In the genomic region with DNA sequence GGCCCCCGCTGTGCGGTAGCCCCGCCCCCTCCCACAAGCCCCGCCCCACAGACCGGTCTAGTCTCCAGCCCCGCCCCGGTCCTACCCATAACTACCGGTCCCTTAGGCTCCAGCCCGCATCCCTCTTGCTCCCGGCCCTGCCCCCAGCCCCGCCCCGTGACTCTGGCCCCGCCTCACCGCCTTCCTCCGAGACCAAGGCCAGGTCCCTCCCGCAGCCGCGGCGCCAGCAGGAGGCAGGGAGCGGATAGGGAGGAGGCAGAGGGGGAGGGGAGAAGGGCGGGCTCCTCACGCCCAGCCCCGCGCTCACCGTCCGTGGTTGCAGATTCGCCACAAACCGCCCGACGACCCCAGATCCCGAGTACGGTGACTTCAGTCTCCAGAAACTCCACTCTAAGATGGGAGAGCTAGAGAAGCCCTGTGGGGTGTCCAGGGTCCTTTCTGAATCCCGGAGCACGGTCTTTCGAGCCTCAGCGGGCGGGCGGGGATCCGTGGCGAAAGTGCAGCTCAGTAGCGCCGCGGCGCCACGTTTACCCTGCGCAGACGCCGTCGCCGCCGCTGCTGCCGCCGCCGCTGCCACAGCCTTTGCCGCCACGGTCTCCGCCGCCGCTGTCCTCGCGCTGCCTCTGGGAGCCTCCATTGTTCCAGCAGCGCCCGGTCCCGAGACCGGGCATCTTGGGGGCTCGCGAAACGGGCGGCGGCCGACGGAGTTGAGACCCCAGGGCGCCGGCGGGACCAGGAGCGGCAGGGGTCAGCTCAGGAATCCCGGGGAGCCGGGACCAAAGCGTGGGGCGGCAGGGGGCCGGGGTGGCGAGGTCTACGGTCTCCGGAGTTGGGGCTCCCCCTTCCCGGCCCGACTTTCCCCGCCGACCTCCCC, we compare ENCODE assay signal across 8 cellular contexts. TPM values are rescaled to one million over a fixed set of nuclear protein-coding genes. Genes with fewer than 3 reads are reported as not detected.
DNase-seq lines count a peak whose midpoint lies in the region; ATAC-seq, FAIRE-seq and TF ChIP-seq lines count a peak whose summit lies in the region.

BRPF1 (plus strand) TSS at position 530 of the 874 bp plus-strand sequence. CDS start 2,406 bp downstream, outside the sequence.

- H3K27me3 ChIP-seq in adrenal gland, result no peaks in the 10 kb centered on the region
- no peaks in the 10 kb centered on the region for H3K27me3 ChIP-seq in heart right ventricle
- no peaks in the 10 kb centered on the region for H3K27me3 ChIP-seq in upper lobe of right lung

- H3K9me3 ChIP-seq in adrenal gland (replicated peaks in 1 of 3), result no peaks in the 10 kb centered on the region
- H3K9me3 ChIP-seq in heart right ventricle, result no peaks in the 10 kb centered on the region
- no peaks in the 10 kb centered on the region for H3K9me3 ChIP-seq in upper lobe of right lung

- intact Hi-C loops in adrenal gland (cut with DNase I), result no loop called here
- intact Hi-C loops in heart right ventricle (cut with DNase I), result loop anchor here in 3 of 10 donors (1.0 to 5.0 kb wide), 6 partner anchors 17 to 229 kb away; partner anchors contain the start of genes ARPC4 (in 2 of the 3), OGG1 (in 2 of the 3), TADA3 (in 2 of the 3) and MTMR14 (in 1 of the 3)
- intact Hi-C loops in posterior vena cava (cut with DNase I), result loop anchor here in 1 of 2 donors (2.0 kb wide), 1 partner anchor 15 kb away; no protein-coding TSS in a partner anchor
- intact Hi-C loops in upper lobe of right lung (cut with DNase I), result no loop called here

- peak within 1 kb of the TSS; percentile 58 to 99 (median 98) for H3K27ac ChIP-seq in adrenal gland
- H3K27ac ChIP-seq in heart right ventricle, result peak within 1 kb of the TSS; percentile 93 to 100 (median 99)
- peak within 1 kb of the TSS; percentile 99 for H3K27ac ChIP-seq in upper lobe of right lung

- WGBS in adrenal gland, 4 donors, result 0 to 1% (median 1%) methylated on average over 12 to 88 of the region's 88 CpGs
- 1% methylated on average over 88 of the region's 88 CpGs for WGBS in heart right ventricle, 2 donors

- TF ChIP-seq CTCF in adrenal gland (IDR thresholded peaks at IDR 0.05) (peak in 3 of 6 experiments; percentile 15 to 22 (median 19)), heart right ventricle (IDR thresholded peaks at IDR 0.05) (peak in 3 of 9 donors; percentile 6 to 31 (median 24)), upper lobe of right lung (IDR thresholded peaks at IDR 0.05) (no peak)

- peak; percentile 85; the same call in 1 of the 2 replicates for TF ChIP-seq POLR2A in GM12892 (IDR thresholded peaks at IDR 0.05; ENCODE audit: low read depth, low read length)
- TF ChIP-seq POLR2A in adrenal gland (IDR thresholded peaks at IDR 0.05), result peak; percentile 55 to 58

- peak; percentile 79 for FAIRE-seq in GM12892 (lab: Jason Lieb, UNC)

- ATAC-seq in HG02852 (IDR thresholded peaks at IDR 0.05; ENCODE audit: unreplicated experiment), result peak; percentile 95
- ATAC-seq in heart right ventricle, result peak; percentile 97 to 99 (median 99)
- peak; percentile 98 for ATAC-seq in upper lobe of right lung

- peaks cover 12 to 25% of the 10 kb centered on the region in 2 donors for H3K4me1 ChIP-seq in adrenal gland (replicated peaks in 1 of 2)
- peaks cover 0 to 50% (median 22%) of the 10 kb centered on the region in 9 donors for H3K4me1 ChIP-seq in heart right ventricle
- peaks cover 29% of the 10 kb centered on the region for H3K4me1 ChIP-seq in upper lobe of right lung

- H3K4me3 ChIP-seq in adrenal gland (peak within 1 kb of the TSS; percentile 53 to 95 (median 85)), heart right ventricle (peak within 1 kb of the TSS; percentile 91 to 100 (median 98)), upper lobe of right lung (peak within 1 kb of the TSS; percentile 78)

- H3K36me3 ChIP-seq in adrenal gland (replicated peaks in 1 of 2) (peaks cover 0 to 18% of the 10 kb centered on the region in 2 donors), heart right ventricle (peaks cover 0 to 28% (median 16%) of the 10 kb centered on the region in 9 donors), upper lobe of right lung (peaks cover 24% of the 10 kb centered on the region)

- DNase-seq in GM12892 (ENCODE audit: insufficient read length), result peak; percentile 99
- peak; percentile 98 for DNase-seq in NCI-H146 (lab: John Stamatoyannopoulos, UW)
- DNase-seq in T-helper 1 cell, result peak; percentile 99 to 100 (median 100)
- peak; percentile 99 to 100 (median 100) for DNase-seq in adrenal gland
- peak; percentile 99 to 100 for DNase-seq in heart right ventricle
- DNase-seq in posterior vena cava (ENCODE audit: low spot score), result peak; percentile 100
- peak; percentile 100 for DNase-seq in upper lobe of right lung

RNA-seq across cellular contexts. Expression of gene BRPF1, which starts in this region (rescaled TPM):
- 6.1 TPM for polyA plus RNA-seq in GM12892 (2012; ENCODE audit: missing spikeins)
- total RNA-seq in adrenal gland (10 to 100 TPM; 14.0 to 18.7 (median 16.4) TPM), heart right ventricle (10 to 100 TPM in 4 of 10 donors, 1 to 10 TPM in 6; 7.3 to 15.1 (median 9.1) TPM), posterior vena cava (10 to 100 TPM; 15.6 to 17.5 TPM), upper lobe of right lung (23.7 TPM)
- polyA plus RNA-seq in adrenal gland (10 to 100 TPM in 2 of 3 donors, 1 to 10 TPM in 1; 7.4 to 14.6 (median 12.4) TPM), heart right ventricle (1 to 10 TPM; 7.3 to 8.5 TPM)

Comparison
In these comparisons a context has a peak if more than half of its experiments do, and no peak if none do; other contexts are left out.
1. Peak in every context shown above with its lines: DNase-seq, ATAC-seq, H3K4me3 ChIP-seq and H3K27ac ChIP-seq.